ENCODE assay signal across 1 cellular context in the genomic region with DNA sequence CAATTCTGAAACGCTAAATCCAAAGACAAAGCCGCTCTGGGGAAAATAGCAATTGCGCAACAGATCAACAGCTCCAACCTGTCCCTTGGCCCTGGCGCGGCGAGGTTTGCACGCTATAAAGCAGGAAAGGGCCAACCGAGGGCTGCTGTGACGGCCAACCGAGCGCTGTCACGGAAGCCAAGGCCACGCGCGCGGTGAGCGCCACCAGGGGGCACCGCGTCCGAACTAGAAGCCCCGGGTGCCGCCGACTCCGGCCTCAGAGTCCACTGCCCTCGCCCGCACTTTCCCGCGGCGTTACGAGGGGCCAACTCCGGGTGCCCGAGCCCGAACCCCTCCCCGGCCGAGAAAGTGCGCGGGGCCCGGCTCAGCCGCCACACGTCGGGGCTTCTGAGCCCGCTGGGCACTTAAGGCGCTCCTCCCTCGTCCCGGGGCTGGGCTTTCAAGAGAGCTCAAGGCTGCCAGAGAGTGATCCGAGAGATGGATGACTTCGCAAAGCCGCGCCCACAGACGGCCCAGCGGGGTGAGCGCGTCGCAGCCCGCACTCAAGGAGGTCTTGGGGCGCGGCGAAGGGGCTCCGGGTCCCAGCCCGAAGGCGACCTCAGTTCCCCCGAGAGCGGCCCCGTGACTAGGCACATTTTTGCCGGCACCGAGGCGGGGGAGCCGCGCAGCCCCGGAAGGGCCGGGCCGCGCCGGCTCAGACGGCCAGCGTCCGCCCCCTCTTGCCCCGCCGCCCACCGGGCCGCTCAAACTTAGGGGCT.
TF ChIP-seq lines count a peak whose summit lies in the region.

No MANE protein-coding gene starts in this region.

TF ChIP-seq in HepG2, 621 proteins besides CTCF, POLR2A, EP300 and RAD21 (continued from another document and continues in another):
- no peak for TF ChIP-seq KIAA2018 (CRISPR knock-in tag; IDR thresholded peaks at IDR 0.05; ENCODE audit: borderline replicate concordance)
- TF ChIP-seq ZNF142 (CRISPR knock-in tag; IDR thresholded peaks at IDR 0.05), result peak; percentile 7; the same call in 1 of the 2 replicates
- peak; percentile 99 for TF ChIP-seq HDAC2 (CRISPR knock-in tag; IDR thresholded peaks at IDR 0.05)
- TF ChIP-seq SMARCE1 (IDR thresholded peaks at IDR 0.05; ENCODE audit: borderline replicate concordance), result no peak
- no peak; the same call in none of the 2 replicates for TF ChIP-seq ZNF724P (CRISPR knock-in tag; IDR thresholded peaks at IDR 0.05; ENCODE audit: borderline replicate concordance)
- TF ChIP-seq PPARG (CRISPR knock-in tag; conservative IDR thresholded peaks at IDR 0.05), result peak; percentile 80
- peak; percentile 77 for TF ChIP-seq ZSCAN29 (CRISPR knock-in tag; conservative IDR thresholded peaks at IDR 0.05)
- peak; percentile 48; the same call in 1 of the 2 replicates for TF ChIP-seq NR2C2 (CRISPR knock-in tag; IDR thresholded peaks at IDR 0.05; ENCODE audit: borderline replicate concordance)
- peak; percentile 93; the same call in 1 of the 2 replicates for TF ChIP-seq ZNF572 (CRISPR knock-in tag; IDR thresholded peaks at IDR 0.05)
- peak; percentile 99 for TF ChIP-seq SALL1 (CRISPR knock-in tag; IDR thresholded peaks at IDR 0.05)
- TF ChIP-seq MED1 (CRISPR knock-in tag; IDR thresholded peaks at IDR 0.05), result peak; percentile 97
- peak; percentile 60; the same call in 1 of the 2 replicates for TF ChIP-seq NR1H2 (CRISPR knock-in tag; IDR thresholded peaks at IDR 0.05; ENCODE audit: borderline replicate concordance, low read depth)
- TF ChIP-seq, protein P1, sequence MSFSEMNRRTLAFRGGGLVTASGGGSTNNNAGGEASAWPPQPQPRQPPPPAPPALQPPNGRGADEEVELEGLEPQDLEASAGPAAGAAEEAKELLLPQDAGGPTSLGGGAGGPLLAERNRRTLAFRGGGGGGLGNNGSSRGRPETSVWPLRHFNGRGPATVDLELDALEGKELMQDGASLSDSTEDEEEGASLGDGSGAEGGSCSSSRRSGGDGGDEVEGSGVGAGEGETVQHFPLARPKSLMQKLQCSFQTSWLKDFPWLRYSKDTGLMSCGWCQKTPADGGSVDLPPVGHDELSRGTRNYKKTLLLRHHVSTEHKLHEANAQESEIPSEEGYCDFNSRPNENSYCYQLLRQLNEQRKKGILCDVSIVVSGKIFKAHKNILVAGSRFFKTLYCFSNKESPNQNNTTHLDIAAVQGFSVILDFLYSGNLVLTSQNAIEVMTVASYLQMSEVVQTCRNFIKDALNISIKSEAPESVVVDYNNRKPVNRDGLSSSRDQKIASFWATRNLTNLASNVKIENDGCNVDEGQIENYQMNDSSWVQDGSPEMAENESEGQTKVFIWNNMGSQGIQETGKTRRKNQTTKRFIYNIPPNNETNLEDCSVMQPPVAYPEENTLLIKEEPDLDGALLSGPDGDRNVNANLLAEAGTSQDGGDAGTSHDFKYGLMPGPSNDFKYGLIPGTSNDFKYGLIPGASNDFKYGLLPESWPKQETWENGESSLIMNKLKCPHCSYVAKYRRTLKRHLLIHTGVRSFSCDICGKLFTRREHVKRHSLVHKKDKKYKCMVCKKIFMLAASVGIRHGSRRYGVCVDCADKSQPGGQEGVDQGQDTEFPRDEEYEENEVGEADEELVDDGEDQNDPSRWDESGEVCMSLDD (CRISPR knock-in tag; IDR thresholded peaks at IDR 0.05; ENCODE audit: borderline replicate concordance), result peak; percentile 66; the same call in 1 of the 2 replicates
- TF ChIP-seq ELF3 (CRISPR knock-in tag; IDR thresholded peaks at IDR 0.05), result peak; percentile 97
- TF ChIP-seq ZNF589 (CRISPR knock-in tag; conservative IDR thresholded peaks at IDR 0.05), result peak; percentile 88; the same call in 1 of the 2 replicates
- TF ChIP-seq, protein P2, sequence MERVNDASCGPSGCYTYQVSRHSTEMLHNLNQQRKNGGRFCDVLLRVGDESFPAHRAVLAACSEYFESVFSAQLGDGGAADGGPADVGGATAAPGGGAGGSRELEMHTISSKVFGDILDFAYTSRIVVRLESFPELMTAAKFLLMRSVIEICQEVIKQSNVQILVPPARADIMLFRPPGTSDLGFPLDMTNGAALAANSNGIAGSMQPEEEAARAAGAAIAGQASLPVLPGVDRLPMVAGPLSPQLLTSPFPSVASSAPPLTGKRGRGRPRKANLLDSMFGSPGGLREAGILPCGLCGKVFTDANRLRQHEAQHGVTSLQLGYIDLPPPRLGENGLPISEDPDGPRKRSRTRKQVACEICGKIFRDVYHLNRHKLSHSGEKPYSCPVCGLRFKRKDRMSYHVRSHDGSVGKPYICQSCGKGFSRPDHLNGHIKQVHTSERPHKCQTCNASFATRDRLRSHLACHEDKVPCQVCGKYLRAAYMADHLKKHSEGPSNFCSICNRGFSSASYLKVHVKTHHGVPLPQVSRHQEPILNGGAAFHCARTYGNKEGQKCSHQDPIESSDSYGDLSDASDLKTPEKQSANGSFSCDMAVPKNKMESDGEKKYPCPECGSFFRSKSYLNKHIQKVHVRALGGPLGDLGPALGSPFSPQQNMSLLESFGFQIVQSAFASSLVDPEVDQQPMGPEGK (CRISPR knock-in tag; IDR thresholded peaks at IDR 0.05), result peak; percentile 95
- no peak for TF ChIP-seq CBX2 (IDR thresholded peaks at IDR 0.05; ENCODE audit: low read depth, low read length)
- TF ChIP-seq CBX2 (CRISPR knock-in tag; IDR thresholded peaks at IDR 0.05; ENCODE audit: low read depth), result no peak
- peak; percentile 99 for TF ChIP-seq ZNF136 (CRISPR knock-in tag; IDR thresholded peaks at IDR 0.05; ENCODE audit: low read depth)
- peak; percentile 57; the same call in 1 of the 2 replicates for TF ChIP-seq E2F5 (CRISPR knock-in tag; conservative IDR thresholded peaks at IDR 0.05)
- TF ChIP-seq SP5 (CRISPR knock-in tag; IDR thresholded peaks at IDR 0.05; ENCODE audit: borderline replicate concordance, low read depth), result peak; percentile 90
- TF ChIP-seq FOXA3 (CRISPR knock-in tag; IDR thresholded peaks at IDR 0.05), result peak; percentile 92
- no peak for TF ChIP-seq HMGA1 (CRISPR knock-in tag; conservative IDR thresholded peaks at IDR 0.05)
- peak; percentile 74; the same call in 1 of the 2 replicates for TF ChIP-seq NR2F2 (IDR thresholded peaks at IDR 0.05; ENCODE audit: borderline replicate concordance, low read depth)
- peak; percentile 91 for TF ChIP-seq ZNF547 (CRISPR knock-in tag; IDR thresholded peaks at IDR 0.05)
- TF ChIP-seq ATF1 (CRISPR knock-in tag; IDR thresholded peaks at IDR 0.05), result peak; percentile 46; the same call in 1 of the 2 replicates
